8 cellular contexts compared by ENCODE assay signal in genomic region chr3:31534036-31534435, GRCh38. TPM values are rescaled to one million over a fixed set of nuclear protein-coding genes. Genes with fewer than 3 reads are reported as not detected.
DNase-seq lines count a peak whose midpoint lies in the region; ATAC-seq lines count a peak whose summit lies in the region.

No MANE protein-coding gene starts in this region.

- peak overlapping the region; percentile 96 for H3K4me3 Mint-ChIP-seq in activated T-helper 2 cell treated with anti-CD3 and anti-CD28 coated beads, Interferon-gamma antibody, Interleukin-2, Interleukin-4, amounts not matched to agents 10 μg/mL and 5 μg/mL and 100 μg/mL, durations not matched to agents 14 hours and 24 hours and 36 hours (ENCODE audit: low read depth)
- peak overlapping the region; percentile 97 for H3K4me3 Mint-ChIP-seq in stimulated activated memory B cell treated with anti-CD40 and anti-IgM and Interleukin-4, amounts not matched to agents 10 μg/mL and 1 μg/mL and 100 μg/mL, for 72 hours

- no peaks in the 10 kb centered on the region; the same call in 1 of the 2 replicates for H3K36me3 ChIP-seq in MG63

- peak overlapping the region; percentile 92 for H3K27ac Mint-ChIP-seq in activated T-helper 2 cell treated with anti-CD3 and anti-CD28 coated beads, Interferon-gamma antibody, Interleukin-2, Interleukin-4, amounts not matched to agents 10 μg/mL and 5 μg/mL and 100 μg/mL, durations not matched to agents 14 hours and 24 hours and 36 hours
- H3K27ac Mint-ChIP-seq in stimulated activated memory B cell treated with anti-CD40 and anti-IgM and Interleukin-4, amounts not matched to agents 10 μg/mL and 1 μg/mL and 100 μg/mL, for 72 hours: peak overlapping the region; percentile 100

- no peaks in the 10 kb centered on the region for H3K27me3 Mint-ChIP-seq in activated T-helper 2 cell treated with anti-CD3 and anti-CD28 coated beads, Interferon-gamma antibody, Interleukin-2, Interleukin-4, amounts not matched to agents 10 μg/mL and 5 μg/mL and 100 μg/mL, durations not matched to agents 14 hours and 24 hours and 36 hours (ENCODE audit: low read depth)
- no peaks in the 10 kb centered on the region for H3K27me3 Mint-ChIP-seq in stimulated activated memory B cell treated with anti-CD40 and anti-IgM and Interleukin-4, amounts not matched to agents 10 μg/mL and 1 μg/mL and 100 μg/mL, for 72 hours

- no peak for ATAC-seq in stimulated activated memory B cell treated with anti-CD40 and anti-IgM and Interleukin-4, amounts not matched to agents 10 μg/mL and 1 μg/mL and 100 μg/mL, for 72 hours
- no peak for ATAC-seq in GM19351 (IDR thresholded peaks at IDR 0.05; ENCODE audit: unreplicated experiment)

- no peaks in the 10 kb centered on the region for H3K9me3 ChIP-seq in MG63
- H3K9me3 ChIP-seq in iPS-18c (ENCODE audit: control insufficient read depth, insufficient read depth, low read length): no peaks in the 10 kb centered on the region

- no peaks in the 10 kb centered on the region for H3K27me3 ChIP-seq in MG63

- H3K4me3 ChIP-seq in MG63: peak overlapping the region; percentile 72
- H3K4me3 ChIP-seq in iPS-18c (ENCODE audit: insufficient read depth, low read depth, low read length): peak overlapping the region; percentile 95

- peaks cover 31% of the 10 kb centered on the region for H3K36me3 Mint-ChIP-seq in activated T-helper 2 cell treated with anti-CD3 and anti-CD28 coated beads, Interferon-gamma antibody, Interleukin-2, Interleukin-4, amounts not matched to agents 10 μg/mL and 5 μg/mL and 100 μg/mL, durations not matched to agents 14 hours and 24 hours and 36 hours (ENCODE audit: low read depth)
- no peaks in the 10 kb centered on the region for H3K36me3 Mint-ChIP-seq in stimulated activated memory B cell treated with anti-CD40 and anti-IgM and Interleukin-4, amounts not matched to agents 10 μg/mL and 1 μg/mL and 100 μg/mL, for 72 hours

- H3K4me1 Mint-ChIP-seq in activated T-helper 2 cell treated with anti-CD3 and anti-CD28 coated beads, Interferon-gamma antibody, Interleukin-2, Interleukin-4, amounts not matched to agents 10 μg/mL and 5 μg/mL and 100 μg/mL, durations not matched to agents 14 hours and 24 hours and 36 hours (ENCODE audit: low read depth): peaks cover 32% of the 10 kb centered on the region
- H3K4me1 Mint-ChIP-seq in stimulated activated memory B cell treated with anti-CD40 and anti-IgM and Interleukin-4, amounts not matched to agents 10 μg/mL and 1 μg/mL and 100 μg/mL, for 72 hours: peaks cover 38% of the 10 kb centered on the region

- intact Hi-C loops in activated T-helper 2 cell treated with anti-CD3 and anti-CD28 coated beads, Interferon-gamma antibody, Interleukin-2, Interleukin-4, amounts not matched to agents 10 μg/mL and 5 μg/mL and 100 μg/mL, durations not matched to agents 14 hours and 24 hours and 36 hours (cut with micrococcal nuclease): loop anchor here (5.0 to 10.0 kb wide), 7 partner anchors 62 to 922 kb away; partner anchors contain the start of gene CMTM7

- H3K9me3 Mint-ChIP-seq in activated T-helper 2 cell treated with anti-CD3 and anti-CD28 coated beads, Interferon-gamma antibody, Interleukin-2, Interleukin-4, amounts not matched to agents 10 μg/mL and 5 μg/mL and 100 μg/mL, durations not matched to agents 14 hours and 24 hours and 36 hours: no peaks in the 10 kb centered on the region
- no peaks in the 10 kb centered on the region for H3K9me3 Mint-ChIP-seq in stimulated activated memory B cell treated with anti-CD40 and anti-IgM and Interleukin-4, amounts not matched to agents 10 μg/mL and 1 μg/mL and 100 μg/mL, for 72 hours

- DNase-seq in GM03348 (ENCODE audit: low spot score) (peak; percentile 15), MG63 (no peak), NCI-H2081 (lab: John Stamatoyannopoulos, UW) (no peak)
- DNase-seq in activated T-helper 2 cell treated with anti-CD3 and anti-CD28 coated beads, Interferon-gamma antibody, Interleukin-2, Interleukin-4, amounts not matched to agents 10 μg/mL and 5 μg/mL and 100 μg/mL, durations not matched to agents 14 hours and 24 hours and 36 hours (ENCODE audit: low spot score): no peak
- DNase-seq in activated CD8-positive, alpha-beta memory T cell treated with anti-CD3 and anti-CD28 coated beads, Interleukin-2, amount 50 U/mL, for 4 hours: no peak

RNA-seq across cellular contexts. Expression of gene STT3B, which starts 1.3 kb away (rescaled TPM):
- 74.7 and 123 TPM in 2 replicates for total RNA-seq in MG63 (2014; rRNA removed; shearing (Covaris generic); ENCODE audit: low replicate concordance)
- total RNA-seq in activated T-helper 2 cell treated with anti-CD3 and anti-CD28 coated beads, Interferon-gamma antibody, Interleukin-2, Interleukin-4, amounts not matched to agents 10 μg/mL and 5 μg/mL and 100 μg/mL, durations not matched to agents 14 hours and 24 hours and 36 hours: 106 and 114 TPM in 2 replicates
